8 cellular contexts compared by ENCODE assay signal in the genomic region with DNA sequence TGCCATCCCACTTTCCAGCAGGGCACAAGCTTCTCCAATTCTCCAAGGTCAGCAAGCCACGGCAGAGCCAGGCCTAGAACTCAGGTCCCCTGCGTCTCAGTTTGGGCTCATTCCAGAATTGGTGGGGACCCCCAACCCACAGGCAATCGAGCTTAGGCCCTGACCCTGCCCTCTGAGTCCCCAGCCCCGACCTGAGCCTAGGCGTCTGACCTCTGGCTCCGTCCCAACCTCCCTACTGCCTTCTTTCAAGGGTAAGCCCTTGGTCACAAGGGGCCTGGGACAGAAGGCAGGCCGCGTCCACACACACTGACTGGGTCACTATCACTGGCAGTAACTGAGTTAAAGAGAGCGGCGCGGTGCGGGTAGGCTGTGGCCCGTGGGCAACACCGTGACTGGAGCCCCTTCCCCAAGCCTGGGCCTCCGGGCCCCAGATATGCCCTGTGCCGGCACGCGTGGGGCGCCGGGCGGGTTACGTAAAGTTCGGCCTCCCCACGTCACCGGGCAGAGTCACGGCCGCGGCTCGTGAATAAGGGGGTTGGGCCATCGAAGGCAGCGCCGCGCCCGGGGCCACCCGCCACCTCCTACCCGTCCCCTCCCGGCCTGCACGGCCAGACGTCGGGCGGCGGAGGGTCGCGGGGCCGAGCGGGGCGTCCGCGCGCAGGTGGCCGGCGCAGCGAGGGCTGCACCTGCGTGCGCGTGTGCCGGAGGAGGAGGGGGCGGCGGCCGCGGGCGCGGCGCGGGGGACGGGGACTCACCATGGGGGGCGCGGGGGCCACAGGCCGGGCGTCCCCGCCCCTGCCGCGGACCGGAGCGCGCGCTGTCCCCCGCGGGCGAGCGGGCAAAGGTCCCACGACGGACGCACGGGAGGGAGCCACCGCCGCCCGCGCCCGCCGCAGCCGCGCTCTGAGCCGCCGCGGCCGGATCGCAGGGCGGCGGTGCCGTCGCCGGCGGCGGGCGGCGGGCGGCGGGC. TPM values are rescaled to one million over a fixed set of nuclear protein-coding genes. Genes with fewer than 3 reads are reported as not detected.
DNase-seq lines count a peak whose midpoint lies in the region; ATAC-seq, FAIRE-seq and TF ChIP-seq lines count a peak whose summit lies in the region.

No MANE protein-coding gene starts in this region.

- intact Hi-C loops in kidney (cut with DNase I) = no loop called here

- no peak for FAIRE-seq in kidney (lab: Jason Lieb, UNC)
- no peak for FAIRE-seq in GM12892 (lab: Jason Lieb, UNC)

- peaks cover 11% of the 10 kb centered on the region for H3K4me1 Mint-ChIP-seq in central memory CD8-positive, alpha-beta T cell

- H3K9ac ChIP-seq in kidney (ENCODE audit: low read length in 2 of 2) = peak overlapping the region; percentile 63 to 88

- TF ChIP-seq CTCF in GM06990 (IDR thresholded peaks at IDR 0.05; ENCODE audit: insufficient read depth, low read length, poor library complexity, severe bottlenecking) (no peak), kidney (IDR thresholded peaks at IDR 0.05; ENCODE audit: borderline replicate concordance, extremely low read depth, insufficient read depth) (no peak)

- TF ChIP-seq POLR2A in GM12892 (IDR thresholded peaks at IDR 0.05; ENCODE audit: low read depth, low read length) = no peak

- no peaks in the 10 kb centered on the region for H3K27me3 ChIP-seq in GM06990 (replicated peaks; ENCODE audit: control insufficient read depth, insufficient read depth, low read length)

- in situ Hi-C loops in SK-MEL-5 (cut with HindIII; ENCODE audit: low pct_unique_long_range_greater_than_20kb, low sequenced_read_pairs) = no loop called here

- peaks cover 8% of the 10 kb centered on the region for H3K36me3 Mint-ChIP-seq in central memory CD8-positive, alpha-beta T cell (ENCODE audit: insufficient read depth)

- H3K27me3 Mint-ChIP-seq in central memory CD8-positive, alpha-beta T cell = no peaks in the 10 kb centered on the region

- H3K4me1 ChIP-seq in kidney (ENCODE audit: control insufficient read depth in 1 of 2, insufficient read depth in 1 of 2, low read depth in 1 of 2, low read length in 2 of 2) = peaks cover 4 to 13% of the 10 kb centered on the region in 2 donors

- H3K4me3 ChIP-seq in GM06990 (replicated peaks; ENCODE audit: low read depth, low read length) = peak overlapping the region; percentile 60
- peak overlapping the region; percentile 66 to 76 for H3K4me3 ChIP-seq in kidney (ENCODE audit: low read length in 2 of 2)

- peak overlapping the region; percentile 38 for H3K27ac Mint-ChIP-seq in central memory CD8-positive, alpha-beta T cell (ENCODE audit: low read depth)

- ATAC-seq in HG02938 (IDR thresholded peaks at IDR 0.05; ENCODE audit: unreplicated experiment) = peak; percentile 20
- peak; percentile 10 for ATAC-seq in central memory CD8-positive, alpha-beta T cell (replicated peaks; ENCODE audit: extremely low read depth, poor library complexity, severe bottlenecking)

- H3K9me3 Mint-ChIP-seq in central memory CD8-positive, alpha-beta T cell = no peaks in the 10 kb centered on the region

- H3K4me3 Mint-ChIP-seq in central memory CD8-positive, alpha-beta T cell = peak overlapping the region; percentile 81

- H3K27ac ChIP-seq in kidney (ENCODE audit: low read depth in 2 of 2, low read length in 2 of 2) = peak overlapping the region; percentile 91 to 93

- H3K9me3 ChIP-seq in kidney (ENCODE audit: control insufficient read depth in 1 of 2, low read length in 2 of 2) = no peaks in the 10 kb centered on the region

- H3K36me3 ChIP-seq in GM06990 (ENCODE audit: control insufficient read depth, insufficient read depth, low read length) (no peaks in the 10 kb centered on the region; the same call in 1 of the 2 replicates), kidney (ENCODE audit: control insufficient read depth in 1 of 2, insufficient read depth in 2 of 2, low read length in 2 of 2) (peaks cover 0 to 3% of the 10 kb centered on the region in 2 donors)

- DNase-seq in GM06990 (ENCODE audit: extremely low read depth, insufficient read length) (no peak), SK-MEL-5 (ENCODE audit: low read depth, low spot score) (peak; percentile 39), kidney (peak; percentile 88), GM12892 (ENCODE audit: insufficient read length) (no peak), NCI-H1048 (lab: John Stamatoyannopoulos, UW) (no peak)
- DNase-seq in central memory CD8-positive, alpha-beta T cell (ENCODE audit: low spot score in 2 of 2) = peak in 1 of 2 donors; percentile 32
- DNase-seq in stimulated activated CD8-positive, alpha-beta memory T cell treated with anti-CD3 and anti-CD28 coated beads, Interleukin-4, amount 100 ng/mL, for 48 hours = peak; percentile 44

RNA-seq across cellular contexts. Expression of gene ANKRD9, which starts 0.5 kb away (rescaled TPM):
- total RNA-seq in SK-MEL-5 (2014; rRNA removed; shearing (Covaris generic)) = 39.7 and 47.9 TPM in 2 replicates
- polyA plus RNA-seq in SK-MEL-5 (2015; cell fraction: cytosol; rRNA removed) = 57.2 and 67.4 TPM in 2 replicates
- 123 and 226 TPM in 2 replicates for polyA plus RNA-seq in SK-MEL-5 (2015; cell fraction: nucleus; rRNA removed)
- 18.7 TPM for total RNA-seq in kidney
- 26.0 TPM for polyA plus RNA-seq in kidney (ENCODE audit: insufficient read depth, low read depth, low replicate concordance)
- 3.3 TPM for polyA plus RNA-seq in GM12892 (2012; ENCODE audit: missing spikeins)

Comparison
In these comparisons a context has a peak if more than half of its experiments do, and no peak if none do; other contexts are left out.
1. DNase-seq: peak in SK-MEL-5 (single experiment), kidney (single experiment) and stimulated activated CD8-positive, alpha-beta memory T cell treated with anti-CD3 and anti-CD28 coated beads, Interleukin-4, amount 100 ng/mL, for 48 hours (single experiment); none in GM06990 (single experiment), GM12892 (single experiment) and NCI-H1048 (single experiment).